1 cellular context compared by ENCODE assay signal in the genomic region with DNA sequence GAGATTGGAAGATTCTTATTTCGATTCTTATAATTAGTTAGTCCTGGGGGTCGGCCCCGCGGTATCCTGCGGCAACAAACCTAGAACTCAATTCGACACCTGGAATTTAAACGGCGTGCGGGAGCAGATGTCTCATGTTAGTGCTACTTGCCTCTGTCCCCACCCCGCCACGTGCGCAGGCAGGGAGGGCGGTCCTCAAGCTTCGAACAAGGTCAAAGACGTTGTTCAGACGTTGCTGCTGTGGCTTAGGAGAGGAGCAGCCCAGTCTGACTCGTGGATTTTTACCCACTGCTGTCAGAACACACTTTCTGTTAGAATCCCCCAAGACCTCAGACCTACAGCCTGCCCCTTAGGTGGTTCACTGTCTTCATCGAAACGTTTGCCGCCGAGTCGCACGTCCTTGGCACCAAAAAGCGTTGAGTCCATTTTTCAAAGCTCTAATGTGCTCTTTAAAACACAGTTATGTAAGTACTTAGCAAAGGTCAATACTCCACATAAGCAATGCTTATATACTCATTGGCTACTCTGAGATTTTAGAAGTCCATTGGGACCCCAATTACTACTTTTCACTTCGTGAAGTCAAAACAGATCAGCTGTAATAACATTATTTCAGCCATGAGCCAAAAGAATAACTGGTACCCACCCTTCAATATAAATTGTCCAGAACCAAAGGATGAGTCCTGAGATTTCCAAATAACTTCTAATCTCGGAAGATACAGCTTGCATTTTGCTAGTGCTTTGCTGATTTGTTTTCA.
A peak's percentile ranks its signal among the peaks of the same experiment; 100 is the strongest.
TF ChIP-seq lines count a peak whose summit lies in the region.

No MANE protein-coding gene starts in this region.

TF ChIP-seq in K562, 482 proteins besides CTCF, POLR2A, EP300 and RAD21 (continued from another document and continues in another):
- TF ChIP-seq, protein P1, sequence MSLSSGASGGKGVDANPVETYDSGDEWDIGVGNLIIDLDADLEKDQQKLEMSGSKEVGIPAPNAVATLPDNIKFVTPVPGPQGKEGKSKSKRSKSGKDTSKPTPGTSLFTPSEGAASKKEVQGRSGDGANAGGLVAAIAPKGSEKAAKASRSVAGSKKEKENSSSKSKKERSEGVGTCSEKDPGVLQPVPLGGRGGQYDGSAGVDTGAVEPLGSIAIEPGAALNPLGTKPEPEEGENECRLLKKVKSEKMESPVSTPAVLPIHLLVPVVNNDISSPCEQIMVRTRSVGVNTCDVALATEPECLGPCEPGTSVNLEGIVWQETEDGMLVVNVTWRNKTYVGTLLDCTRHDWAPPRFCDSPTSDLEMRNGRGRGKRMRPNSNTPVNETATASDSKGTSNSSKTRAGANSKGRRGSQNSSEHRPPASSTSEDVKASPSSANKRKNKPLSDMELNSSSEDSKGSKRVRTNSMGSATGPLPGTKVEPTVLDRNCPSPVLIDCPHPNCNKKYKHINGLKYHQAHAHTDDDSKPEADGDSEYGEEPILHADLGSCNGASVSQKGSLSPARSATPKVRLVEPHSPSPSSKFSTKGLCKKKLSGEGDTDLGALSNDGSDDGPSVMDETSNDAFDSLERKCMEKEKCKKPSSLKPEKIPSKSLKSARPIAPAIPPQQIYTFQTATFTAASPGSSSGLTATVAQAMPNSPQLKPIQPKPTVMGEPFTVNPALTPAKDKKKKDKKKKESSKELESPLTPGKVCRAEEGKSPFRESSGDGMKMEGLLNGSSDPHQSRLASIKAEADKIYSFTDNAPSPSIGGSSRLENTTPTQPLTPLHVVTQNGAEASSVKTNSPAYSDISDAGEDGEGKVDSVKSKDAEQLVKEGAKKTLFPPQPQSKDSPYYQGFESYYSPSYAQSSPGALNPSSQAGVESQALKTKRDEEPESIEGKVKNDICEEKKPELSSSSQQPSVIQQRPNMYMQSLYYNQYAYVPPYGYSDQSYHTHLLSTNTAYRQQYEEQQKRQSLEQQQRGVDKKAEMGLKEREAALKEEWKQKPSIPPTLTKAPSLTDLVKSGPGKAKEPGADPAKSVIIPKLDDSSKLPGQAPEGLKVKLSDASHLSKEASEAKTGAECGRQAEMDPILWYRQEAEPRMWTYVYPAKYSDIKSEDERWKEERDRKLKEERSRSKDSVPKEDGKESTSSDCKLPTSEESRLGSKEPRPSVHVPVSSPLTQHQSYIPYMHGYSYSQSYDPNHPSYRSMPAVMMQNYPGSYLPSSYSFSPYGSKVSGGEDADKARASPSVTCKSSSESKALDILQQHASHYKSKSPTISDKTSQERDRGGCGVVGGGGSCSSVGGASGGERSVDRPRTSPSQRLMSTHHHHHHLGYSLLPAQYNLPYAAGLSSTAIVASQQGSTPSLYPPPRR (CRISPR knock-in tag; IDR thresholded peaks at IDR 0.05; ENCODE audit: borderline replicate concordance): peak; percentile 80; the same call in 1 of the 2 replicates
- TF ChIP-seq ELF2 (CRISPR knock-in tag; IDR thresholded peaks at IDR 0.05): no peak
- peak; percentile 71 for TF ChIP-seq MXI1 (IDR thresholded peaks at IDR 0.05; ENCODE audit: low read depth, low read length)
- TF ChIP-seq BRCA1 (IDR thresholded peaks at IDR 0.05): no peak
- no peak for TF ChIP-seq BRCA1 (CRISPR knock-in tag; IDR thresholded peaks at IDR 0.05)
- TF ChIP-seq ZNF589 (CRISPR knock-in tag; IDR thresholded peaks at IDR 0.05; ENCODE audit: low read depth): peak; percentile 95
- peak; percentile 100 for TF ChIP-seq FOXP1 (CRISPR knock-in tag; IDR thresholded peaks at IDR 0.05)
- TF ChIP-seq HCFC1 (IDR thresholded peaks at IDR 0.05; ENCODE audit: low read depth, low read length): no peak
- TF ChIP-seq, protein P2, sequence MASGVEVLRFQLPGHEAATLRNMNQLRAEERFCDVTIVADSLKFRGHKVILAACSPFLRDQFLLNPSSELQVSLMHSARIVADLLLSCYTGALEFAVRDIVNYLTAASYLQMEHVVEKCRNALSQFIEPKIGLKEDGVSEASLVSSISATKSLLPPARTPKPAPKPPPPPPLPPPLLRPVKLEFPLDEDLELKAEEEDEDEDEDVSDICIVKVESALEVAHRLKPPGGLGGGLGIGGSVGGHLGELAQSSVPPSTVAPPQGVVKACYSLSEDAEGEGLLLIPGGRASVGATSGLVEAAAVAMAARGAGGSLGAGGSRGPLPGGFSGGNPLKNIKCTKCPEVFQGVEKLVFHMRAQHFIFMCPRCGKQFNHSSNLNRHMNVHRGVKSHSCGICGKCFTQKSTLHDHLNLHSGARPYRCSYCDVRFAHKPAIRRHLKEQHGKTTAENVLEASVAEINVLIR (CRISPR knock-in tag; IDR thresholded peaks at IDR 0.05): no peak
- no peak for TF ChIP-seq STAT5B (CRISPR knock-in tag; IDR thresholded peaks at IDR 0.05)
- peak; percentile 83; the same call in 1 of the 2 replicates for TF ChIP-seq CBFB (CRISPR knock-in tag; IDR thresholded peaks at IDR 0.05)
- peak; percentile 66 for TF ChIP-seq CEBPG (CRISPR knock-in tag; IDR thresholded peaks at IDR 0.05)
- no peak; a peak in 1 of 4 replicates for TF ChIP-seq CEBPG (tag; conservative IDR thresholded peaks at IDR 0.05 in 1 of 2, IDR thresholded peaks at IDR 0.05 in 1 of 2)
- peak; percentile 55 for TF ChIP-seq ZNF134 (CRISPR knock-in tag; conservative IDR thresholded peaks at IDR 0.05)
- no peak for TF ChIP-seq ZNF584 (CRISPR knock-in tag; IDR thresholded peaks at IDR 0.05; ENCODE audit: low read depth)
- TF ChIP-seq, protein P3, sequence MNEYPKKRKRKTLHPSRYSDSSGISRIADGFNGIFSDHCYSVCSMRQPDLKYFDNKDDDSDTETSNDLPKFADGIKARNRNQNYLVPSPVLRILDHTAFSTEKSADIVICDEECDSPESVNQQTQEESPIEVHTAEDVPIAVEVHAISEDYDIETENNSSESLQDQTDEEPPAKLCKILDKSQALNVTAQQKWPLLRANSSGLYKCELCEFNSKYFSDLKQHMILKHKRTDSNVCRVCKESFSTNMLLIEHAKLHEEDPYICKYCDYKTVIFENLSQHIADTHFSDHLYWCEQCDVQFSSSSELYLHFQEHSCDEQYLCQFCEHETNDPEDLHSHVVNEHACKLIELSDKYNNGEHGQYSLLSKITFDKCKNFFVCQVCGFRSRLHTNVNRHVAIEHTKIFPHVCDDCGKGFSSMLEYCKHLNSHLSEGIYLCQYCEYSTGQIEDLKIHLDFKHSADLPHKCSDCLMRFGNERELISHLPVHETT (CRISPR knock-in tag; conservative IDR thresholded peaks at IDR 0.05 in 1 of 2, IDR thresholded peaks at IDR 0.05 in 1 of 2): no peak; a peak in 1 of 4 replicates
- TF ChIP-seq, protein P4, sequence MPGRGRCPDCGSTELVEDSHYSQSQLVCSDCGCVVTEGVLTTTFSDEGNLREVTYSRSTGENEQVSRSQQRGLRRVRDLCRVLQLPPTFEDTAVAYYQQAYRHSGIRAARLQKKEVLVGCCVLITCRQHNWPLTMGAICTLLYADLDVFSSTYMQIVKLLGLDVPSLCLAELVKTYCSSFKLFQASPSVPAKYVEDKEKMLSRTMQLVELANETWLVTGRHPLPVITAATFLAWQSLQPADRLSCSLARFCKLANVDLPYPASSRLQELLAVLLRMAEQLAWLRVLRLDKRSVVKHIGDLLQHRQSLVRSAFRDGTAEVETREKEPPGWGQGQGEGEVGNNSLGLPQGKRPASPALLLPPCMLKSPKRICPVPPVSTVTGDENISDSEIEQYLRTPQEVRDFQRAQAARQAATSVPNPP (IDR thresholded peaks at IDR 0.05; ENCODE audit: borderline replicate concordance, insufficient read depth, insufficient read length): no peak
- TF ChIP-seq PCBP1 (IDR thresholded peaks at IDR 0.05; ENCODE audit: low read depth, low read length, poor library complexity, severe bottlenecking): no peak
- TF ChIP-seq, protein P5, sequence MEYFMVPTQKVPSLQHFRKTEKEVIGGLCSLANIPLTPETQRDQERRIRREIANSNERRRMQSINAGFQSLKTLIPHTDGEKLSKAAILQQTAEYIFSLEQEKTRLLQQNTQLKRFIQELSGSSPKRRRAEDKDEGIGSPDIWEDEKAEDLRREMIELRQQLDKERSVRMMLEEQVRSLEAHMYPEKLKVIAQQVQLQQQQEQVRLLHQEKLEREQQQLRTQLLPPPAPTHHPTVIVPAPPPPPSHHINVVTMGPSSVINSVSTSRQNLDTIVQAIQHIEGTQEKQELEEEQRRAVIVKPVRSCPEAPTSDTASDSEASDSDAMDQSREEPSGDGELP (CRISPR knock-in tag; IDR thresholded peaks at IDR 0.05; ENCODE audit: borderline replicate concordance): peak; percentile 78; the same call in 1 of the 2 replicates
- peak; percentile 67 for TF ChIP-seq CXXC5 (CRISPR knock-in tag; IDR thresholded peaks at IDR 0.05)
- no peak for TF ChIP-seq PRPF4 (IDR thresholded peaks at IDR 0.05; ENCODE audit: insufficient read depth, low read depth, low read length, poor library complexity, severe bottlenecking)
- TF ChIP-seq, protein P6, sequence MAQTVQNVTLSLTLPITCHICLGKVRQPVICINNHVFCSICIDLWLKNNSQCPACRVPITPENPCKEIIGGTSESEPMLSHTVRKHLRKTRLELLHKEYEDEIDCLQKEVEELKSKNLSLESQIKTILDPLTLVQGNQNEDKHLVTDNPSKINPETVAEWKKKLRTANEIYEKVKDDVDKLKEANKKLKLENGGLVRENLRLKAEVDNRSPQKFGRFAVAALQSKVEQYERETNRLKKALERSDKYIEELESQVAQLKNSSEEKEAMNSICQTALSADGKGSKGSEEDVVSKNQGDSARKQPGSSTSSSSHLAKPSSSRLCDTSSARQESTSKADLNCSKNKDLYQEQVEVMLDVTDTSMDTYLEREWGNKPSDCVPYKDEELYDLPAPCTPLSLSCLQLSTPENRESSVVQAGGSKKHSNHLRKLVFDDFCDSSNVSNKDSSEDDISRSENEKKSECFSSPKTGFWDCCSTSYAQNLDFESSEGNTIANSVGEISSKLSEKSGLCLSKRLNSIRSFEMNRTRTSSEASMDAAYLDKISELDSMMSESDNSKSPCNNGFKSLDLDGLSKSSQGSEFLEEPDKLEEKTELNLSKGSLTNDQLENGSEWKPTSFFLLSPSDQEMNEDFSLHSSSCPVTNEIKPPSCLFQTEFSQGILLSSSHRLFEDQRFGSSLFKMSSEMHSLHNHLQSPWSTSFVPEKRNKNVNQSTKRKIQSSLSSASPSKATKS (CRISPR knock-in tag; IDR thresholded peaks at IDR 0.05): 0 out of 2 replicates have a peak, but pooled peaks have one; percentile 66
- TF ChIP-seq, protein P7, sequence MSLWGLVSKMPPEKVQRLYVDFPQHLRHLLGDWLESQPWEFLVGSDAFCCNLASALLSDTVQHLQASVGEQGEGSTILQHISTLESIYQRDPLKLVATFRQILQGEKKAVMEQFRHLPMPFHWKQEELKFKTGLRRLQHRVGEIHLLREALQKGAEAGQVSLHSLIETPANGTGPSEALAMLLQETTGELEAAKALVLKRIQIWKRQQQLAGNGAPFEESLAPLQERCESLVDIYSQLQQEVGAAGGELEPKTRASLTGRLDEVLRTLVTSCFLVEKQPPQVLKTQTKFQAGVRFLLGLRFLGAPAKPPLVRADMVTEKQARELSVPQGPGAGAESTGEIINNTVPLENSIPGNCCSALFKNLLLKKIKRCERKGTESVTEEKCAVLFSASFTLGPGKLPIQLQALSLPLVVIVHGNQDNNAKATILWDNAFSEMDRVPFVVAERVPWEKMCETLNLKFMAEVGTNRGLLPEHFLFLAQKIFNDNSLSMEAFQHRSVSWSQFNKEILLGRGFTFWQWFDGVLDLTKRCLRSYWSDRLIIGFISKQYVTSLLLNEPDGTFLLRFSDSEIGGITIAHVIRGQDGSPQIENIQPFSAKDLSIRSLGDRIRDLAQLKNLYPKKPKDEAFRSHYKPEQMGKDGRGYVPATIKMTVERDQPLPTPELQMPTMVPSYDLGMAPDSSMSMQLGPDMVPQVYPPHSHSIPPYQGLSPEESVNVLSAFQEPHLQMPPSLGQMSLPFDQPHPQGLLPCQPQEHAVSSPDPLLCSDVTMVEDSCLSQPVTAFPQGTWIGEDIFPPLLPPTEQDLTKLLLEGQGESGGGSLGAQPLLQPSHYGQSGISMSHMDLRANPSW (CRISPR knock-in tag; IDR thresholded peaks at IDR 0.05): peak; percentile 80; the same call in 1 of the 2 replicates
- no peak for TF ChIP-seq ZFP30 (CRISPR knock-in tag; IDR thresholded peaks at IDR 0.05; ENCODE audit: borderline replicate concordance)
- TF ChIP-seq, protein P8, sequence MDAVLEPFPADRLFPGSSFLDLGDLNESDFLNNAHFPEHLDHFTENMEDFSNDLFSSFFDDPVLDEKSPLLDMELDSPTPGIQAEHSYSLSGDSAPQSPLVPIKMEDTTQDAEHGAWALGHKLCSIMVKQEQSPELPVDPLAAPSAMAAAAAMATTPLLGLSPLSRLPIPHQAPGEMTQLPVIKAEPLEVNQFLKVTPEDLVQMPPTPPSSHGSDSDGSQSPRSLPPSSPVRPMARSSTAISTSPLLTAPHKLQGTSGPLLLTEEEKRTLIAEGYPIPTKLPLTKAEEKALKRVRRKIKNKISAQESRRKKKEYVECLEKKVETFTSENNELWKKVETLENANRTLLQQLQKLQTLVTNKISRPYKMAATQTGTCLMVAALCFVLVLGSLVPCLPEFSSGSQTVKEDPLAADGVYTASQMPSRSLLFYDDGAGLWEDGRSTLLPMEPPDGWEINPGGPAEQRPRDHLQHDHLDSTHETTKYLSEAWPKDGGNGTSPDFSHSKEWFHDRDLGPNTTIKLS (IDR thresholded peaks at IDR 0.05; ENCODE audit: borderline replicate concordance, low read depth): peak; percentile 93
- TF ChIP-seq, protein P9, sequence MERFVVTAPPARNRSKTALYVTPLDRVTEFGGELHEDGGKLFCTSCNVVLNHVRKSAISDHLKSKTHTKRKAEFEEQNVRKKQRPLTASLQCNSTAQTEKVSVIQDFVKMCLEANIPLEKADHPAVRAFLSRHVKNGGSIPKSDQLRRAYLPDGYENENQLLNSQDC (CRISPR knock-in tag; IDR thresholded peaks at IDR 0.05): no peak; the same call in 1 of the 2 replicates
- TF ChIP-seq FOXK1 (CRISPR knock-in tag; IDR thresholded peaks at IDR 0.05; ENCODE audit: borderline replicate concordance): peak; percentile 99
- TF ChIP-seq, protein P10, sequence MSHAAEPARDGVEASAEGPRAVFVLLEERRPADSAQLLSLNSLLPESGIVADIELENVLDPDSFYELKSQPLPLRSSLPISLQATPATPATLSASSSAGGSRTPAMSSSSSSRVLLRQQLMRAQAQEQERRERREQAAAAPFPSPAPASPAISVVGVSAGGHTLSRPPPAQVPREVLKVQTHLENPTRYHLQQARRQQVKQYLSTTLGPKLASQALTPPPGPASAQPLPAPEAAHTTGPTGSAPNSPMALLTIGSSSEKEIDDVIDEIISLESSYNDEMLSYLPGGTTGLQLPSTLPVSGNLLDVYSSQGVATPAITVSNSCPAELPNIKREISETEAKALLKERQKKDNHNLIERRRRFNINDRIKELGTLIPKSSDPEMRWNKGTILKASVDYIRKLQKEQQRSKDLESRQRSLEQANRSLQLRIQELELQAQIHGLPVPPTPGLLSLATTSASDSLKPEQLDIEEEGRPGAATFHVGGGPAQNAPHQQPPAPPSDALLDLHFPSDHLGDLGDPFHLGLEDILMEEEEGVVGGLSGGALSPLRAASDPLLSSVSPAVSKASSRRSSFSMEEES (CRISPR knock-in tag; IDR thresholded peaks at IDR 0.05): no peak
- no peak for TF ChIP-seq HLTF (IDR thresholded peaks at IDR 0.05)
- TF ChIP-seq, protein P11, sequence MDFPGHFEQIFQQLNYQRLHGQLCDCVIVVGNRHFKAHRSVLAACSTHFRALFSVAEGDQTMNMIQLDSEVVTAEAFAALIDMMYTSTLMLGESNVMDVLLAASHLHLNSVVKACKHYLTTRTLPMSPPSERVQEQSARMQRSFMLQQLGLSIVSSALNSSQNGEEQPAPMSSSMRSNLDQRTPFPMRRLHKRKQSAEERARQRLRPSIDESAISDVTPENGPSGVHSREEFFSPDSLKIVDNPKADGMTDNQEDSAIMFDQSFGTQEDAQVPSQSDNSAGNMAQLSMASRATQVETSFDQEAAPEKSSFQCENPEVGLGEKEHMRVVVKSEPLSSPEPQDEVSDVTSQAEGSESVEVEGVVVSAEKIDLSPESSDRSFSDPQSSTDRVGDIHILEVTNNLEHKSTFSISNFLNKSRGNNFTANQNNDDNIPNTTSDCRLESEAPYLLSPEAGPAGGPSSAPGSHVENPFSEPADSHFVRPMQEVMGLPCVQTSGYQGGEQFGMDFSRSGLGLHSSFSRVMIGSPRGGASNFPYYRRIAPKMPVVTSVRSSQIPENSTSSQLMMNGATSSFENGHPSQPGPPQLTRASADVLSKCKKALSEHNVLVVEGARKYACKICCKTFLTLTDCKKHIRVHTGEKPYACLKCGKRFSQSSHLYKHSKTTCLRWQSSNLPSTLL (IDR thresholded peaks at IDR 0.05): no peak
- TF ChIP-seq POLR2B (IDR thresholded peaks at IDR 0.05; ENCODE audit: low read depth, partially characterized antibody): peak; percentile 82
- TF ChIP-seq ARHGAP35 (IDR thresholded peaks at IDR 0.05; ENCODE audit: partially characterized antibody): no peak
